2 cellular contexts compared by ENCODE assay signal in the genomic region with DNA sequence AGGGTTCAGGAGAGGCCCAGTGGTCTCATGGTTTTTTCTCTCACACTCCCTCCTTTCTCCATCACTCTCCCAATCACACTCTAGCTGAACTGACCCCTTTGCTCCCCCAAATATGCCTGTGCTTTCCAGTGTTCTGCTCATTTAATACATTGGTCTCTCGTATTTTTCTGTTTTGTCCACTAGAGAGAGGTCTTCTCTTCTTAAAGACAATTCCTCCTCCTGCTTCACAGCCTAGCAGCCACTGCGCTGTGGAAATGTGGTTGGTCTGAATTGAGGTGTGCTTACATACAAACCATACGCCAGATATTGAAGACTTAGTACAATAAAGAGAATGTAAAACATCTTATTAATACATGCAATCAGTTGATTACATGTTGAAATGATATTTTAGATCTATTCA.
TF ChIP-seq lines count a peak whose summit lies in the region.

No MANE protein-coding gene starts in this region.

TF ChIP-seq in liver, 16 proteins besides CTCF, POLR2A, EP300 and RAD21:
- TF ChIP-seq EGR1 (IDR thresholded peaks at IDR 0.05; ENCODE audit: low read depth in 2 of 2) = no peak
- no peak for TF ChIP-seq GABPA (IDR thresholded peaks at IDR 0.05 in 1 of 2, conservative IDR thresholded peaks at IDR 0.05 in 1 of 2)
- TF ChIP-seq, protein P1, sequence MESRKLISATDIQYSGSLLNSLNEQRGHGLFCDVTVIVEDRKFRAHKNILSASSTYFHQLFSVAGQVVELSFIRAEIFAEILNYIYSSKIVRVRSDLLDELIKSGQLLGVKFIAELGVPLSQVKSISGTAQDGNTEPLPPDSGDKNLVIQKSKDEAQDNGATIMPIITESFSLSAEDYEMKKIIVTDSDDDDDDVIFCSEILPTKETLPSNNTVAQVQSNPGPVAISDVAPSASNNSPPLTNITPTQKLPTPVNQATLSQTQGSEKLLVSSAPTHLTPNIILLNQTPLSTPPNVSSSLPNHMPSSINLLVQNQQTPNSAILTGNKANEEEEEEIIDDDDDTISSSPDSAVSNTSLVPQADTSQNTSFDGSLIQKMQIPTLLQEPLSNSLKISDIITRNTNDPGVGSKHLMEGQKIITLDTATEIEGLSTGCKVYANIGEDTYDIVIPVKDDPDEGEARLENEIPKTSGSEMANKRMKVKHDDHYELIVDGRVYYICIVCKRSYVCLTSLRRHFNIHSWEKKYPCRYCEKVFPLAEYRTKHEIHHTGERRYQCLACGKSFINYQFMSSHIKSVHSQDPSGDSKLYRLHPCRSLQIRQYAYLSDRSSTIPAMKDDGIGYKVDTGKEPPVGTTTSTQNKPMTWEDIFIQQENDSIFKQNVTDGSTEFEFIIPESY (IDR thresholded peaks at IDR 0.05) = no peak
- TF ChIP-seq HNF4A (conservative IDR thresholded peaks at IDR 0.05) = no peak
- TF ChIP-seq FOXA1 (IDR thresholded peaks at IDR 0.05) = no peak
- TF ChIP-seq JUND (IDR thresholded peaks at IDR 0.05) = no peak
- TF ChIP-seq TAF1 (conservative IDR thresholded peaks at IDR 0.05) = no peak
- no peak for TF ChIP-seq FOXA2 (IDR thresholded peaks at IDR 0.05)
- TF ChIP-seq, protein P2, sequence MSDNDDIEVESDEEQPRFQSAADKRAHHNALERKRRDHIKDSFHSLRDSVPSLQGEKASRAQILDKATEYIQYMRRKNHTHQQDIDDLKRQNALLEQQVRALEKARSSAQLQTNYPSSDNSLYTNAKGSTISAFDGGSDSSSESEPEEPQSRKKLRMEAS (IDR thresholded peaks at IDR 0.05) = no peak
- TF ChIP-seq YY1 (IDR thresholded peaks at IDR 0.05) = no peak
- TF ChIP-seq, protein P3, sequence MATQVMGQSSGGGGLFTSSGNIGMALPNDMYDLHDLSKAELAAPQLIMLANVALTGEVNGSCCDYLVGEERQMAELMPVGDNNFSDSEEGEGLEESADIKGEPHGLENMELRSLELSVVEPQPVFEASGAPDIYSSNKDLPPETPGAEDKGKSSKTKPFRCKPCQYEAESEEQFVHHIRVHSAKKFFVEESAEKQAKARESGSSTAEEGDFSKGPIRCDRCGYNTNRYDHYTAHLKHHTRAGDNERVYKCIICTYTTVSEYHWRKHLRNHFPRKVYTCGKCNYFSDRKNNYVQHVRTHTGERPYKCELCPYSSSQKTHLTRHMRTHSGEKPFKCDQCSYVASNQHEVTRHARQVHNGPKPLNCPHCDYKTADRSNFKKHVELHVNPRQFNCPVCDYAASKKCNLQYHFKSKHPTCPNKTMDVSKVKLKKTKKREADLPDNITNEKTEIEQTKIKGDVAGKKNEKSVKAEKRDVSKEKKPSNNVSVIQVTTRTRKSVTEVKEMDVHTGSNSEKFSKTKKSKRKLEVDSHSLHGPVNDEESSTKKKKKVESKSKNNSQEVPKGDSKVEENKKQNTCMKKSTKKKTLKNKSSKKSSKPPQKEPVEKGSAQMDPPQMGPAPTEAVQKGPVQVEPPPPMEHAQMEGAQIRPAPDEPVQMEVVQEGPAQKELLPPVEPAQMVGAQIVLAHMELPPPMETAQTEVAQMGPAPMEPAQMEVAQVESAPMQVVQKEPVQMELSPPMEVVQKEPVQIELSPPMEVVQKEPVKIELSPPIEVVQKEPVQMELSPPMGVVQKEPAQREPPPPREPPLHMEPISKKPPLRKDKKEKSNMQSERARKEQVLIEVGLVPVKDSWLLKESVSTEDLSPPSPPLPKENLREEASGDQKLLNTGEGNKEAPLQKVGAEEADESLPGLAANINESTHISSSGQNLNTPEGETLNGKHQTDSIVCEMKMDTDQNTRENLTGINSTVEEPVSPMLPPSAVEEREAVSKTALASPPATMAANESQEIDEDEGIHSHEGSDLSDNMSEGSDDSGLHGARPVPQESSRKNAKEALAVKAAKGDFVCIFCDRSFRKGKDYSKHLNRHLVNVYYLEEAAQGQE (IDR thresholded peaks at IDR 0.05) = no peak
- TF ChIP-seq RXRA (IDR thresholded peaks at IDR 0.05) = no peak
- no peak for TF ChIP-seq SP1 (IDR thresholded peaks at IDR 0.05)
- no peak for TF ChIP-seq HNF4G (IDR thresholded peaks at IDR 0.05)
- no peak for TF ChIP-seq NR2F2 (IDR thresholded peaks at IDR 0.05)
- TF ChIP-seq, protein P4, sequence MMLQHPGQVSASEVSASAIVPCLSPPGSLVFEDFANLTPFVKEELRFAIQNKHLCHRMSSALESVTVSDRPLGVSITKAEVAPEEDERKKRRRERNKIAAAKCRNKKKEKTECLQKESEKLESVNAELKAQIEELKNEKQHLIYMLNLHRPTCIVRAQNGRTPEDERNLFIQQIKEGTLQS (IDR thresholded peaks at IDR 0.05) = no peak

TF ChIP-seq in HepG2, 621 proteins besides CTCF, POLR2A, EP300 and RAD21:
- TF ChIP-seq ZNF776 (CRISPR knock-in tag; IDR thresholded peaks at IDR 0.05) (no peak), ISX (CRISPR knock-in tag; conservative IDR thresholded peaks at IDR 0.05) (no peak)
- TF ChIP-seq, protein P5, sequence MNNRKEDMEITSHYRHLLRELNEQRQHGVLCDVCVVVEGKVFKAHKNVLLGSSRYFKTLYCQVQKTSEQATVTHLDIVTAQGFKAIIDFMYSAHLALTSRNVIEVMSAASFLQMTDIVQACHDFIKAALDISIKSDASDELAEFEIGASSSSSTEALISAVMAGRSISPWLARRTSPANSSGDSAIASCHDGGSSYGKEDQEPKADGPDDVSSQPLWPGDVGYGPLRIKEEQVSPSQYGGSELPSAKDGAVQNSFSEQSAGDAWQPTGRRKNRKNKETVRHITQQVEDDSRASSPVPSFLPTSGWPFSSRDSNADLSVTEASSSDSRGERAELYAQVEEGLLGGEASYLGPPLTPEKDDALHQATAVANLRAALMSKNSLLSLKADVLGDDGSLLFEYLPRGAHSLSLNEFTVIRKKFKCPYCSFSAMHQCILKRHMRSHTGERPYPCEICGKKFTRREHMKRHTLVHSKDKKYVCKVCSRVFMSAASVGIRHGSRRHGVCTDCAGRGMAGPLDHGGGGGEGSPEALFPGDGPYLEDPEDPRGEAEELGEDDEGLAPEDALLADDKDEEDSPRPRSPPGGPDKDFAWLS (CRISPR knock-in tag; IDR thresholded peaks at IDR 0.05; ENCODE audit: borderline replicate concordance) = no peak
